In genomic region chr2:182767578-182767977, GRCh38 we compare ENCODE assay signal across 8 cellular contexts. TPM values are rescaled to one million over a fixed set of nuclear protein-coding genes. Genes with fewer than 3 reads are reported as not detected.
DNase-seq lines count a peak whose midpoint lies in the region; ATAC-seq and TF ChIP-seq lines count a peak whose summit lies in the region.

No MANE protein-coding gene starts in this region.

- no TSS peak for BruUV-seq in OCI-LY7 (replicated peaks; lab: Mats Ljungman, UMichigan)

- no peak for TF ChIP-seq POLR2A in heart left ventricle (IDR thresholded peaks at IDR 0.05)

- no peaks in the 10 kb centered on the region for H3K9me2 ChIP-seq in OCI-LY7 (ENCODE audit: insufficient read depth, low read length)

- ATAC-seq in heart left ventricle, result peak in 3 of 4 donors; percentile 29 to 42 (median 41)
- ATAC-seq in foreskin keratinocyte, result peak; percentile 65
- no peak for ATAC-seq in HG02763 (IDR thresholded peaks at IDR 0.05; ENCODE audit: unreplicated experiment)

- H3K27me3 ChIP-seq in heart left ventricle (no peaks in the 10 kb centered on the region), right atrium auricular region (no peaks in the 10 kb centered on the region), foreskin keratinocyte (no peaks in the 10 kb centered on the region)

- H3K27ac ChIP-seq in heart left ventricle (no peak overlapping the region), right atrium auricular region (no peak overlapping the region), OCI-LY7 (ENCODE audit: low read depth, low read length, poor library complexity, severe bottlenecking) (no peak overlapping the region), foreskin keratinocyte (no peak overlapping the region), coronary artery (no peak overlapping the region)

- peaks cover 0 to 29% (median 2%) of the 10 kb centered on the region in 12 donors for H3K9me3 ChIP-seq in heart left ventricle
- peaks cover 0 to 5% of the 10 kb centered on the region in 2 donors for H3K9me3 ChIP-seq in right atrium auricular region
- peaks cover 5% of the 10 kb centered on the region; the same call in 1 of the 2 replicates for H3K9me3 ChIP-seq in OCI-LY7 (ENCODE audit: low read length)

- POLR2A ChIA-PET in OCI-LY7 (lab: Charles Lee), result no interaction called here

- H2AFZ ChIP-seq in OCI-LY7 (ENCODE audit: low read length), result no peak overlapping the region

- CTCF ChIA-PET in OCI-LY7 (lab: Charles Lee; ENCODE audit: unreplicated experiment), result interaction anchor here (0.6 to 0.7 kb wide), 2 partner anchors 191 to 215 kb away, joined by 4 to 8 read pairs; no protein-coding TSS in a partner anchor

- TF ChIP-seq CTCF in heart left ventricle (IDR thresholded peaks at IDR 0.05) (peak in 9 of 12 donors; percentile 13 to 48 (median 34)), right atrium auricular region (IDR thresholded peaks at IDR 0.05) (peak in 1 of 2 donors; percentile 51), OCI-LY7 (conservative IDR thresholded peaks at IDR 0.05; ENCODE audit: low read length) (peak; percentile 67), foreskin keratinocyte (conservative IDR thresholded peaks at IDR 0.05) (peak; percentile 49), coronary artery (IDR thresholded peaks at IDR 0.05) (no peak)

- H3K4me3 ChIP-seq in heart left ventricle (no peak overlapping the region), right atrium auricular region (no peak overlapping the region), OCI-LY7 (ENCODE audit: low read depth, low read length, poor library complexity, severe bottlenecking) (no peak overlapping the region), coronary artery (no peak overlapping the region)

- H4K20me1 ChIP-seq in OCI-LY7 (ENCODE audit: insufficient read depth, low read length), result no peaks in the 10 kb centered on the region

- intact Hi-C loops in heart left ventricle (cut with DNase I), result loop anchor here in 1 of 10 donors (10.0 kb wide), 1 partner anchor 317 kb away; no protein-coding TSS in a partner anchor
- intact Hi-C loops in OCI-LY7 (cut with micrococcal nuclease; ENCODE audit: unreplicated experiment), result no loop called here

- 0 out of 2 replicates have a peak, but pooled peaks cover 3% of the 10 kb centered on the region for H3K79me2 ChIP-seq in OCI-LY7 (ENCODE audit: insufficient read depth, low read depth, low read length)

- peaks cover 0 to 49% (median 19%) of the 10 kb centered on the region in 9 donors for H3K36me3 ChIP-seq in heart left ventricle
- peaks cover 6% of the 10 kb centered on the region for H3K36me3 ChIP-seq in right atrium auricular region
- H3K36me3 ChIP-seq in OCI-LY7 (ENCODE audit: insufficient read depth, low read length), result peaks cover 78% of the 10 kb centered on the region

- H3K4me2 ChIP-seq in OCI-LY7 (ENCODE audit: low read length), result no peak overlapping the region

- DNase-seq in heart left ventricle (no peak), right atrium auricular region (ENCODE audit: low spot score) (no peak), OCI-LY7 (ENCODE audit: low spot score) (peak; percentile 42), foreskin keratinocyte (no peak), coronary artery (ENCODE audit: low spot score) (no peak), NCI-H1436 treated with DMSO at 0.1 percent for 48 hours (lab: John Stamatoyannopoulos, UW) (no peak)
- no peak for DNase-seq in central memory CD4-positive, alpha-beta T cell

- WGBS in heart left ventricle, 4 donors, result 65 to 71% (median 67%) methylated on average over 7 of the region's 7 CpGs

- H3K4me1 ChIP-seq in heart left ventricle (peaks cover 0 to 17% (median 0%) of the 10 kb centered on the region in 12 donors), right atrium auricular region (peaks cover 0 to 6% of the 10 kb centered on the region in 2 donors), OCI-LY7 (ENCODE audit: insufficient read depth, low read length, poor library complexity, severe bottlenecking) (no peaks in the 10 kb centered on the region), foreskin keratinocyte (peaks cover 4% of the 10 kb centered on the region)

RNA-seq across cellular contexts. Expression of gene DNAJC10, which starts 51.5 kb away (rescaled TPM):
- total RNA-seq in heart left ventricle, result 10 to 100 TPM; 32.2 to 73.5 (median 50.5) TPM
- 10 to 100 TPM in 1 of 2 donors, 1 to 10 TPM in 1; 9.8 to 27.3 TPM for polyA plus RNA-seq in heart left ventricle
- total RNA-seq in right atrium auricular region, result 10 to 100 TPM; 26.1 to 29.4 TPM
- total RNA-seq in OCI-LY7 (2014; rRNA removed; shearing (Covaris generic)), result 117 and 151 TPM in 2 replicates
- total RNA-seq in OCI-LY7 (2022), result 226 and 227 TPM in 2 replicates
- total RNA-seq in foreskin keratinocyte, result 119 and 135 TPM in 2 replicates
- polyA plus RNA-seq in foreskin keratinocyte, result 30.3 and 33.4 TPM in 2 replicates
